10 cellular contexts compared by ENCODE assay signal in genomic region chr17:7176870-7177209, GRCh38. TPM values are rescaled to one million over a fixed set of nuclear protein-coding genes. Genes with fewer than 3 reads are reported as not detected.
DNase-seq lines count a peak whose midpoint lies in the region; ATAC-seq lines count a peak whose summit lies in the region.
"Had no signal": no experiment of that assay in that cellular context is flagged by ENCODE, and none has a peak within 500 bp of the region (broad histone marks: within the 10 kb centered on the region; RNA-seq: fewer than 3 reads in every experiment).

No MANE protein-coding gene starts in this region.

- DNase-seq in DMS53 (lab: John Stamatoyannopoulos, UW) (peak; percentile 43), DMS53 treated with DMSO at 0.1 percent for 48 hours (lab: John Stamatoyannopoulos, UW; ENCODE audit: unreplicated experiment) (no peak), skeletal muscle cell (ENCODE audit: low read depth) (no peak), COLO829 (ENCODE audit: low spot score) (no peak)
- no peak for DNase-seq in activated CD4-positive, alpha-beta memory T cell treated with anti-CD3 and anti-CD28 coated beads, Interleukin-2, amount 10 ng/mL, durations not matched to agents 7 days and 5 days
- DNase-seq: cortex of kidney had no signal

- peaks cover 4% of the 10 kb centered on the region for H3K27me3 Mint-ChIP-seq in activated T-helper 17 cell treated with anti-CD3 and anti-CD28 coated beads, Interleukin-2, amount 50 U/mL, for 72 hours
- peaks cover 24% of the 10 kb centered on the region for H3K27me3 Mint-ChIP-seq in activated CD4-positive, alpha-beta memory T cell treated with anti-CD3 and anti-CD28 coated beads, Interleukin-2, amount 10 ng/mL, durations not matched to agents 7 days and 5 days

- H3K9me3 Mint-ChIP-seq in activated T-helper 17 cell treated with anti-CD3 and anti-CD28 coated beads, Interleukin-2, amount 50 U/mL, for 72 hours: no peaks in the 10 kb centered on the region
- H3K9me3 Mint-ChIP-seq in activated CD4-positive, alpha-beta memory T cell treated with anti-CD3 and anti-CD28 coated beads, Interleukin-2, amount 10 ng/mL, durations not matched to agents 7 days and 5 days: no peaks in the 10 kb centered on the region
- H3K9me3 Mint-ChIP-seq: activated T-helper 2 cell treated with anti-CD3 and anti-CD28 coated beads, Interferon-gamma antibody, Interleukin-2, Interleukin-4, amounts not matched to agents 10 μg/mL and 5 μg/mL and 100 μg/mL, durations not matched to agents 14 hours and 24 hours and 36 hours had no signal

- no peaks in the 10 kb centered on the region for H3K9me3 ChIP-seq in iPS-15b (ENCODE audit: control insufficient read depth, insufficient read depth, low read length)

- no peaks in the 10 kb centered on the region for H3K4me1 Mint-ChIP-seq in activated T-helper 17 cell treated with anti-CD3 and anti-CD28 coated beads, Interleukin-2, amount 50 U/mL, for 72 hours
- H3K4me1 Mint-ChIP-seq in activated CD4-positive, alpha-beta memory T cell treated with anti-CD3 and anti-CD28 coated beads, Interleukin-2, amount 10 ng/mL, durations not matched to agents 7 days and 5 days: peaks cover 12% of the 10 kb centered on the region

- no peak for ATAC-seq in activated T-helper 17 cell treated with anti-CD3 and anti-CD28 coated beads, Interleukin-2, amount 50 U/mL, for 72 hours (replicated peaks)
- ATAC-seq in GM19328 (IDR thresholded peaks at IDR 0.05; ENCODE audit: unreplicated experiment): no peak

- no peaks in the 10 kb centered on the region for H3K36me3 ChIP-seq in iPS-15b (ENCODE audit: control insufficient read depth, insufficient read depth, low read length)

- H3K4me1 ChIP-seq in iPS-15b (ENCODE audit: control insufficient read depth, insufficient read depth, low read length): no peaks in the 10 kb centered on the region

- H3K4me3 Mint-ChIP-seq in activated T-helper 17 cell treated with anti-CD3 and anti-CD28 coated beads, Interleukin-2, amount 50 U/mL, for 72 hours: peak overlapping the region; percentile 66
- no peak overlapping the region for H3K4me3 Mint-ChIP-seq in activated CD4-positive, alpha-beta memory T cell treated with anti-CD3 and anti-CD28 coated beads, Interleukin-2, amount 10 ng/mL, durations not matched to agents 7 days and 5 days

- POLR2A ChIA-PET in activated CD4-positive, alpha-beta memory T cell treated with anti-CD3 and anti-CD28 coated beads, Interleukin-2, amount 10 ng/mL, durations not matched to agents 7 days and 5 days (lab: Charles Lee): interaction anchor here (0.9 to 1.3 kb wide), 2 partner anchors 31 to 134 kb away, joined by 3 to 4 read pairs; no protein-coding TSS in a partner anchor

- CTCF ChIA-PET in activated CD4-positive, alpha-beta memory T cell treated with anti-CD3 and anti-CD28 coated beads, Interleukin-2, amount 10 ng/mL, durations not matched to agents 7 days and 5 days (lab: Charles Lee): interaction anchor here (0.5 to 2.9 kb wide), 15 partner anchors 9 to 598 kb away, joined by 3 to 24 read pairs (median 6); no protein-coding TSS in a partner anchor

- no peaks in the 10 kb centered on the region for H3K36me3 Mint-ChIP-seq in activated T-helper 17 cell treated with anti-CD3 and anti-CD28 coated beads, Interleukin-2, amount 50 U/mL, for 72 hours (ENCODE audit: low read depth)
- no peaks in the 10 kb centered on the region for H3K36me3 Mint-ChIP-seq in activated CD4-positive, alpha-beta memory T cell treated with anti-CD3 and anti-CD28 coated beads, Interleukin-2, amount 10 ng/mL, durations not matched to agents 7 days and 5 days (ENCODE audit: low read depth)

- peaks cover 30% of the 10 kb centered on the region for H3K27me3 ChIP-seq in iPS-15b (ENCODE audit: control insufficient read depth, insufficient read depth, low read length)

- no peak overlapping the region for H3K27ac Mint-ChIP-seq in activated T-helper 17 cell treated with anti-CD3 and anti-CD28 coated beads, Interleukin-2, amount 50 U/mL, for 72 hours
- no peak overlapping the region for H3K27ac Mint-ChIP-seq in activated CD4-positive, alpha-beta memory T cell treated with anti-CD3 and anti-CD28 coated beads, Interleukin-2, amount 10 ng/mL, durations not matched to agents 7 days and 5 days
- H3K27ac Mint-ChIP-seq: activated T-helper 2 cell treated with anti-CD3 and anti-CD28 coated beads, Interferon-gamma antibody, Interleukin-2, Interleukin-4, amounts not matched to agents 10 μg/mL and 5 μg/mL and 100 μg/mL, durations not matched to agents 14 hours and 24 hours and 36 hours had no signal

- H3K9ac ChIP-seq in iPS-15b (ENCODE audit: low read depth, low read length): no peak overlapping the region

- H3K4me3 ChIP-seq in iPS-15b (ENCODE audit: low read depth, low read length) (peak overlapping the region; percentile 71), skeletal muscle cell (ENCODE audit: low read depth, low read length) (peak overlapping the region; percentile 58)

RNA-seq across cellular contexts. Expression of gene ASGR1, which starts 2.3 kb away (rescaled TPM):
- total RNA-seq in activated T-helper 17 cell treated with anti-CD3 and anti-CD28 coated beads, Interleukin-2, amount 50 U/mL, for 72 hours: 1 to 10 TPM in 1 of 2 donors, under 1 TPM in 1; 0.67 to 4.5 TPM
- under 1 TPM; 0.60 to 0.73 TPM for total RNA-seq in activated CD4-positive, alpha-beta memory T cell treated with anti-CD3 and anti-CD28 coated beads, Interleukin-2, amount 10 ng/mL, durations not matched to agents 7 days and 5 days

RNA-seq across cellular contexts. Expression of gene DLG4, which starts 42.8 kb away (rescaled TPM):
- 10 to 100 TPM in 1 of 2 donors, 1 to 10 TPM in 1; 5.9 to 19.4 TPM for total RNA-seq in activated T-helper 17 cell treated with anti-CD3 and anti-CD28 coated beads, Interleukin-2, amount 50 U/mL, for 72 hours
- 1 to 10 TPM; 5.2 to 5.3 TPM for total RNA-seq in activated CD4-positive, alpha-beta memory T cell treated with anti-CD3 and anti-CD28 coated beads, Interleukin-2, amount 10 ng/mL, durations not matched to agents 7 days and 5 days

RNA-seq across cellular contexts. Expression of gene ACADVL, which starts 42.9 kb away (rescaled TPM):
- 100 to 1,000 TPM; 495 to 517 TPM for total RNA-seq in activated T-helper 17 cell treated with anti-CD3 and anti-CD28 coated beads, Interleukin-2, amount 50 U/mL, for 72 hours
- 100 to 1,000 TPM; 364 to 370 TPM for total RNA-seq in activated CD4-positive, alpha-beta memory T cell treated with anti-CD3 and anti-CD28 coated beads, Interleukin-2, amount 10 ng/mL, durations not matched to agents 7 days and 5 days

RNA-seq across cellular contexts. Expression of gene DVL2, which starts 57.5 kb away (rescaled TPM):
- total RNA-seq in activated T-helper 17 cell treated with anti-CD3 and anti-CD28 coated beads, Interleukin-2, amount 50 U/mL, for 72 hours: 10 to 100 TPM; 49.1 to 77.5 TPM
- total RNA-seq in activated CD4-positive, alpha-beta memory T cell treated with anti-CD3 and anti-CD28 coated beads, Interleukin-2, amount 10 ng/mL, durations not matched to agents 7 days and 5 days: 10 to 100 TPM; 47.2 to 49.1 TPM
